ENCODE assay signal across 10 cellular contexts in genomic region chr2:54629914-54630609, GRCh38.
DNase-seq lines count a peak whose midpoint lies in the region; ATAC-seq and TF ChIP-seq lines count a peak whose summit lies in the region.
"Had no signal": no experiment of that assay in that cellular context is flagged by ENCODE, and none has a peak within 500 bp of the region (broad histone marks: within the 10 kb centered on the region; RNA-seq: fewer than 3 reads in every experiment).

No MANE protein-coding gene starts in this region.

- intact Hi-C loops in mucosa of descending colon (cut with DNase I, micrococcal nuclease) = no loop called here

- H3K4me1 ChIP-seq in BLaER1 treated with 17β-estradiol and CSF1 and Interleukin-3, amounts not matched to agents 10 nM and 100 nM = peaks cover 58 to 99% (median 98%) of the 10 kb centered on the region in 10 experiments
- H3K4me1 ChIP-seq in mucosa of descending colon (ENCODE audit: low read depth) = no peaks in the 10 kb centered on the region

- peaks cover 10 to 20% (median 15%) of the 10 kb centered on the region in 3 donors for H3K4me1 Mint-ChIP-seq in IgD-negative memory B cell

- peak overlapping the region in 2 of 3 donors; percentile 63 to 83 for H3K27ac Mint-ChIP-seq in IgD-negative memory B cell

- peaks cover 14% of the 10 kb centered on the region for H3K36me3 Mint-ChIP-seq in IgD-negative memory B cell

- no peak for TF ChIP-seq CTCF in mucosa of descending colon (IDR thresholded peaks at IDR 0.05)

- H3K9me3 ChIP-seq in BLaER1 treated with 17β-estradiol and CSF1 and Interleukin-3, amounts not matched to agents 10 nM and 100 nM (replicated peaks in 1 of 11) = 0 out of 22 replicates have a peak, but pooled peaks cover 0 to 4% (median 0%) of the 10 kb centered on the region in 11 experiments
- no peaks in the 10 kb centered on the region for H3K9me3 ChIP-seq in mucosa of descending colon
- H3K9me3 ChIP-seq: tibial artery had no signal

- H3K9ac ChIP-seq in BLaER1 treated with 17β-estradiol and CSF1 and Interleukin-3, amounts not matched to agents 10 nM and 100 nM = peak overlapping the region in 4 of 11 experiments; percentile 7 to 77 (median 11); a peak in 2 of 22 replicates

- H3K9me3 Mint-ChIP-seq in IgD-negative memory B cell = no peaks in the 10 kb centered on the region

- peak overlapping the region in 7 of 11 experiments; percentile 0 to 84 (median 81); a peak in 9 of 22 replicates for H3K27ac ChIP-seq in BLaER1 treated with 17β-estradiol and CSF1 and Interleukin-3, amounts not matched to agents 10 nM and 100 nM

- H3K4me3 Mint-ChIP-seq in IgD-negative memory B cell = no peak overlapping the region

- DNase-seq in dermis blood vessel endothelial cell (peak; percentile 83), mucosa of descending colon (peak in 1 of 3 donors; percentile 31), NCI-H345 (lab: John Stamatoyannopoulos, UW) (no peak), NCI-H2196 (lab: John Stamatoyannopoulos, UW; ENCODE audit: unreplicated experiment) (no peak)
- no peak for DNase-seq in central memory CD4-positive, alpha-beta T cell
- DNase-seq: OCI-M1 had no signal

- ATAC-seq in mucosa of descending colon = peak; percentile 67
- no peak for ATAC-seq in GM18511 (IDR thresholded peaks at IDR 0.05; ENCODE audit: unreplicated experiment)

- H3K36me3 ChIP-seq in BLaER1 treated with 17β-estradiol and CSF1 and Interleukin-3, amounts not matched to agents 10 nM and 100 nM = peaks cover 52 to 99% (median 91%) of the 10 kb centered on the region in 11 experiments
- H3K36me3 ChIP-seq in mucosa of descending colon (ENCODE audit: low read depth) = peaks cover 4% of the 10 kb centered on the region

- H3K4me3 ChIP-seq in BLaER1 treated with 17β-estradiol and CSF1 and Interleukin-3, amounts not matched to agents 10 nM and 100 nM = peak overlapping the region in 1 of 10 experiments; percentile 5; a peak in 2 of 20 replicates
- H3K4me3 ChIP-seq in mucosa of descending colon = no peak overlapping the region
- H3K4me3 ChIP-seq: tibial artery had no signal

- H3K4me2 ChIP-seq in BLaER1 treated with 17β-estradiol and CSF1 and Interleukin-3, amounts not matched to agents 10 nM and 100 nM = peak overlapping the region; percentile 4 to 93 (median 75); a peak in 17 of 22 replicates

- peaks cover 0 to 75% (median 32%) of the 10 kb centered on the region in 11 experiments; a peak in 14 of 22 replicates for H4K20me1 ChIP-seq in BLaER1 treated with 17β-estradiol and CSF1 and Interleukin-3, amounts not matched to agents 10 nM and 100 nM

- no peaks in the 10 kb centered on the region for H3K27me3 ChIP-seq in BLaER1 treated with 17β-estradiol and CSF1 and Interleukin-3, amounts not matched to agents 10 nM and 100 nM
- H3K27me3 ChIP-seq: tibial artery had no signal

- no peaks in the 10 kb centered on the region for H3K27me3 Mint-ChIP-seq in IgD-negative memory B cell
